In genomic region chr18:5059540-5060032, GRCh38 we compare ENCODE assay signal across 15 cellular contexts.
A peak's percentile ranks its signal among the peaks of the same experiment; 100 is the strongest.
DNase-seq lines count a peak whose midpoint lies in the region; ATAC-seq and TF ChIP-seq lines count a peak whose summit lies in the region.
"Had no signal": no experiment of that assay in that cellular context is flagged by ENCODE, and none has a peak within 500 bp of the region (broad histone marks: within the 10 kb centered on the region; RNA-seq: fewer than 3 reads in every experiment).

No MANE protein-coding gene starts in this region.

- no peak overlapping the region for H3K4me3 Mint-ChIP-seq in activated naive CD4-positive, alpha-beta T cell treated with anti-CD3 and anti-CD28 coated beads, Interleukin-2, amount 10 ng/mL, durations not matched to agents 7 days and 5 days
- H3K4me3 Mint-ChIP-seq in activated naive CD4-positive, alpha-beta T cell treated with anti-CD3 and anti-CD28 coated beads for 36 hours, result no peak overlapping the region
- peak overlapping the region in 3 of 10 donors; percentile 13 to 56 (median 42) for H3K4me3 Mint-ChIP-seq in naive thymus-derived CD8-positive, alpha-beta T cell
- H3K4me3 Mint-ChIP-seq: type B pancreatic cell had no signal

- CTCF ChIA-PET in activated naive CD4-positive, alpha-beta T cell treated with anti-CD3 and anti-CD28 coated beads, Interleukin-2, amount 10 ng/mL, durations not matched to agents 7 days and 5 days (lab: Charles Lee), result interaction anchor here (0.8 to 4.2 kb wide), 2 partner anchors 766 to 952 kb away, joined by 3 to 73 read pairs; no protein-coding TSS in a partner anchor
- CTCF ChIA-PET in activated naive CD4-positive, alpha-beta T cell treated with anti-CD3 and anti-CD28 coated beads for 36 hours (lab: Charles Lee), result interaction anchor here (0.8 to 1.6 kb wide), 5 partner anchors 8 to 955 kb away, joined by 3 to 5 read pairs (median 3); no protein-coding TSS in a partner anchor

- peaks cover 15% of the 10 kb centered on the region for H3K4me1 ChIP-seq in Karpas-422 (ENCODE audit: low read length)
- H3K4me1 ChIP-seq: BE2C, body of pancreas, stomach had no signal

- no peak overlapping the region for H3K4me3 ChIP-seq in Karpas-422 (ENCODE audit: low read length)
- H3K4me3 ChIP-seq in SU-DHL-6 (ENCODE audit: insufficient read depth, low read length, poor library complexity, severe bottlenecking), result no peak overlapping the region
- H3K4me3 ChIP-seq: body of pancreas, stomach had no signal

- POLR2A ChIA-PET in naive thymus-derived CD8-positive, alpha-beta T cell (lab: Charles Lee), result interaction anchor here (2.4 kb wide), 1 partner anchor 235 kb away, joined by 7 read pairs; the partner anchor contains the start of gene ZBTB14

- intact Hi-C loops in activated naive CD4-positive, alpha-beta T cell treated with anti-CD3 and anti-CD28 coated beads for 36 hours (cut with micrococcal nuclease), result loop anchor here (2.0 to 5.0 kb wide), 2 partner anchors 937 to 1357 kb away; no protein-coding TSS in a partner anchor

- no peaks in the 10 kb centered on the region for H3F3A ChIP-seq in SU-DHL-6 (ENCODE audit: insufficient read depth)

- DNase-seq in activated naive CD4-positive, alpha-beta T cell treated with anti-CD3 and anti-CD28 coated beads, Interleukin-2, amount 10 ng/mL, durations not matched to agents 7 days and 5 days, result no peak
- no peak for DNase-seq in activated naive CD4-positive, alpha-beta T cell treated with anti-CD3 and anti-CD28 coated beads for 36 hours
- no peak for DNase-seq in Karpas-422
- no peak for DNase-seq in naive thymus-derived CD8-positive, alpha-beta T cell
- no peak for DNase-seq in COR-L47 (lab: John Stamatoyannopoulos, UW)
- DNase-seq in mesenteric fat pad (ENCODE audit: low spot score), result no peak
- DNase-seq in T1000 (lab: John Stamatoyannopoulos, UW), result no peak
- DNase-seq: activated CD4-positive, alpha-beta T cell treated with anti-CD3 and anti-CD28 coated beads for 4 hours; BE2C; body of pancreas; NCI-H1417; stomach had no signal

- H3K9me3 Mint-ChIP-seq in activated naive CD4-positive, alpha-beta T cell treated with anti-CD3 and anti-CD28 coated beads, Interleukin-2, amount 10 ng/mL, durations not matched to agents 7 days and 5 days, result no peaks in the 10 kb centered on the region
- no peaks in the 10 kb centered on the region for H3K9me3 Mint-ChIP-seq in activated naive CD4-positive, alpha-beta T cell treated with anti-CD3 and anti-CD28 coated beads for 36 hours
- no peaks in the 10 kb centered on the region for H3K9me3 Mint-ChIP-seq in naive thymus-derived CD8-positive, alpha-beta T cell
- H3K9me3 Mint-ChIP-seq: activated T-helper 1 cell treated with anti-CD3 and anti-CD28 coated beads, Interleukin-12 subunit alpha, Interleukin-12 subunit beta, Interleukin-2, Interleukin-4 antibody, amounts not matched to agents 30 ng/mL and 10 ng/mL and 1 ng/mL, durations not matched to agents 14 hours and 24 hours and 36 hours; type B pancreatic cell had no signal

- H3K27me3 Mint-ChIP-seq in activated naive CD4-positive, alpha-beta T cell treated with anti-CD3 and anti-CD28 coated beads, Interleukin-2, amount 10 ng/mL, durations not matched to agents 7 days and 5 days, result peaks cover 13% of the 10 kb centered on the region
- peaks cover 5% of the 10 kb centered on the region for H3K27me3 Mint-ChIP-seq in activated naive CD4-positive, alpha-beta T cell treated with anti-CD3 and anti-CD28 coated beads for 36 hours (ENCODE audit: low read depth)
- H3K27me3 Mint-ChIP-seq in naive thymus-derived CD8-positive, alpha-beta T cell, result peaks cover 0 to 4% (median 0%) of the 10 kb centered on the region in 5 donors

- H3K36me3 ChIP-seq in Karpas-422 (ENCODE audit: insufficient read depth, low read length) (no peaks in the 10 kb centered on the region), SU-DHL-6 (ENCODE audit: low read length) (no peaks in the 10 kb centered on the region)
- H3K36me3 ChIP-seq: BE2C, stomach had no signal

- H3K27ac Mint-ChIP-seq in activated naive CD4-positive, alpha-beta T cell treated with anti-CD3 and anti-CD28 coated beads, Interleukin-2, amount 10 ng/mL, durations not matched to agents 7 days and 5 days, result peak overlapping the region; percentile 71
- no peak overlapping the region for H3K27ac Mint-ChIP-seq in activated naive CD4-positive, alpha-beta T cell treated with anti-CD3 and anti-CD28 coated beads for 36 hours
- peak overlapping the region in 9 of 10 donors; percentile 47 to 95 (median 75) for H3K27ac Mint-ChIP-seq in naive thymus-derived CD8-positive, alpha-beta T cell
- H3K27ac Mint-ChIP-seq: activated T-helper 1 cell treated with anti-CD3 and anti-CD28 coated beads, Interleukin-12 subunit alpha, Interleukin-12 subunit beta, Interleukin-2, Interleukin-4 antibody, amounts not matched to agents 30 ng/mL and 10 ng/mL and 1 ng/mL, durations not matched to agents 14 hours and 24 hours and 36 hours had no signal

- H3K27me3 ChIP-seq in Karpas-422 (ENCODE audit: low read length) (no peaks in the 10 kb centered on the region), SU-DHL-6 (ENCODE audit: low read length) (no peaks in the 10 kb centered on the region)
- H3K27me3 ChIP-seq: BE2C, stomach had no signal

- no peaks in the 10 kb centered on the region for H3K9me3 ChIP-seq in Karpas-422 (ENCODE audit: low read length)
- no peaks in the 10 kb centered on the region for H3K9me3 ChIP-seq in SU-DHL-6 (ENCODE audit: insufficient read depth, low read length)
- H3K9me3 ChIP-seq: BE2C, body of pancreas, stomach had no signal

- TF ChIP-seq CTCF in SU-DHL-6 (IDR thresholded peaks at IDR 0.05; ENCODE audit: insufficient read depth, low read length, poor library complexity, severe bottlenecking), result no peak

- H3K9me2 ChIP-seq in Karpas-422 (replicated peaks; ENCODE audit: insufficient read depth, low read length), result no peaks in the 10 kb centered on the region
- no peaks in the 10 kb centered on the region for H3K9me2 ChIP-seq in SU-DHL-6 (replicated peaks; ENCODE audit: insufficient read depth, low read length)

- no peak for ATAC-seq in naive thymus-derived CD8-positive, alpha-beta T cell
- ATAC-seq: body of pancreas had no signal

- no peaks in the 10 kb centered on the region for H3K36me3 Mint-ChIP-seq in activated naive CD4-positive, alpha-beta T cell treated with anti-CD3 and anti-CD28 coated beads, Interleukin-2, amount 10 ng/mL, durations not matched to agents 7 days and 5 days
- no peaks in the 10 kb centered on the region for H3K36me3 Mint-ChIP-seq in activated naive CD4-positive, alpha-beta T cell treated with anti-CD3 and anti-CD28 coated beads for 36 hours (ENCODE audit: low read depth)
- H3K36me3 Mint-ChIP-seq in naive thymus-derived CD8-positive, alpha-beta T cell, result no peaks in the 10 kb centered on the region
- H3K36me3 Mint-ChIP-seq: type B pancreatic cell had no signal

- H2AFZ ChIP-seq in Karpas-422 (ENCODE audit: low read length), result peak overlapping the region; percentile 48; the same call in 1 of the 2 replicates
- H2AFZ ChIP-seq in SU-DHL-6 (ENCODE audit: low read depth, low read length, severe bottlenecking), result peak overlapping the region; percentile 68

- no peaks in the 10 kb centered on the region for H4K20me1 ChIP-seq in Karpas-422 (ENCODE audit: insufficient read depth, low read depth, low read length)
- H4K20me1 ChIP-seq in SU-DHL-6 (ENCODE audit: low read depth, low read length), result no peaks in the 10 kb centered on the region

- H3K27ac ChIP-seq in Karpas-422 (ENCODE audit: low read length), result no peak overlapping the region
- no peak overlapping the region for H3K27ac ChIP-seq in SU-DHL-6 (ENCODE audit: low read depth, low read length)
- H3K27ac ChIP-seq: body of pancreas, stomach had no signal

- H3K4me1 Mint-ChIP-seq in activated naive CD4-positive, alpha-beta T cell treated with anti-CD3 and anti-CD28 coated beads, Interleukin-2, amount 10 ng/mL, durations not matched to agents 7 days and 5 days, result peaks cover 20% of the 10 kb centered on the region
- H3K4me1 Mint-ChIP-seq in activated naive CD4-positive, alpha-beta T cell treated with anti-CD3 and anti-CD28 coated beads for 36 hours (ENCODE audit: low read depth), result peaks cover 20% of the 10 kb centered on the region
- H3K4me1 Mint-ChIP-seq in naive thymus-derived CD8-positive, alpha-beta T cell, result peaks cover 16 to 25% (median 23%) of the 10 kb centered on the region in 4 donors

- H3K4me2 ChIP-seq in Karpas-422 (ENCODE audit: low read depth, low read length, poor library complexity, severe bottlenecking) (peak overlapping the region; percentile 37), SU-DHL-6 (ENCODE audit: low read depth, low read length, poor library complexity, severe bottlenecking) (no peak overlapping the region)

- H3K79me2 ChIP-seq in Karpas-422 (ENCODE audit: low read length) (no peaks in the 10 kb centered on the region), SU-DHL-6 (ENCODE audit: insufficient read depth, low read length) (no peaks in the 10 kb centered on the region)

- H3K9ac ChIP-seq in Karpas-422 (ENCODE audit: low read length) (no peak overlapping the region), SU-DHL-6 (ENCODE audit: low read length) (no peak overlapping the region)
